28 cellular contexts compared by ENCODE assay signal in genomic region chr10:74835963-74836362, GRCh38.
"Had no signal": no experiment of that assay in that cellular context is flagged by ENCODE, and none has a peak within 500 bp of the region (broad histone marks: within the 10 kb centered on the region; RNA-seq: fewer than 3 reads in every experiment).

No MANE protein-coding gene starts in this region.

- H3K27ac Mint-ChIP-seq: endodermal cell, nephron progenitor cell had no signal

- H3K27ac ChIP-seq: epithelial cell of prostate, lower lobe of right lung, prostate gland, thyroid gland, vagina had no signal

- H3K36me3 ChIP-seq: gastrocnemius medialis, lower lobe of right lung, prostate gland, sigmoid colon, stomach, thyroid gland, vagina had no signal

- H3K4me3 Mint-ChIP-seq: endodermal cell; immature natural killer cell; nephron progenitor cell; stimulated activated effector memory CD8-positive, alpha-beta T cell treated with anti-CD3 and anti-CD28 coated beads, Interleukin-12 subunit alpha, Interleukin-12 subunit beta, amount 100 ng/mL, for 72 hours had no signal

- ATAC-seq: esophagus mucosa; gastrocnemius medialis; left colon; lower lobe of right lung; naive thymus-derived CD8-positive, alpha-beta T cell; right cardiac atrium; stimulated activated effector memory CD8-positive, alpha-beta T cell treated with anti-CD3 and anti-CD28 coated beads, Interleukin-12 subunit alpha, Interleukin-12 subunit beta, amount 100 ng/mL, for 72 hours had no signal

- H3K9me3 ChIP-seq: gastrocnemius medialis, left ventricle myocardium inferior, lower lobe of right lung, prostate gland, sigmoid colon, stomach, thyroid gland, vagina had no signal

- H3K27me3 Mint-ChIP-seq: naive thymus-derived CD8-positive, alpha-beta T cell had no signal

- H3K9me3 Mint-ChIP-seq: immature natural killer cell; naive thymus-derived CD8-positive, alpha-beta T cell; stimulated activated effector memory CD8-positive, alpha-beta T cell treated with anti-CD3 and anti-CD28 coated beads, Interleukin-12 subunit alpha, Interleukin-12 subunit beta, amount 100 ng/mL, for 72 hours had no signal

- DNase-seq: cortex of kidney; effector CD8-positive, alpha-beta T cell; endodermal cell; foreskin fibroblast; gastrocnemius medialis; hypothalamus; immature natural killer cell; islet precursor cell; kidney glomerular epithelial cell; left colon; left ventricle myocardium inferior; lower lobe of right lung; naive thymus-derived CD8-positive, alpha-beta T cell; nephron progenitor cell; nucleus accumbens; right cardiac atrium; sigmoid colon; stimulated activated CD4-positive, alpha-beta T cell treated with anti-CD3 and anti-CD28 coated beads, Interleukin-2, amount 100 ng/mL, for 24 hours; stimulated activated CD4-positive, alpha-beta T cell treated with anti-CD3 and anti-CD28 coated beads, Interleukin-4, amount 100 ng/mL, for 24 hours; stimulated activated naive CD4-positive, alpha-beta T cell treated with Interleukin-2 at 50 U/mL for 16 hours; stomach; thyroid gland; trophoblast cell had no signal

- H3K4me3 ChIP-seq: gastrocnemius medialis, left ventricle myocardium inferior, lower lobe of right lung, prostate gland, sigmoid colon, stomach, thyroid gland, vagina had no signal

- H3K27me3 ChIP-seq: gastrocnemius medialis, sigmoid colon, stomach, thyroid gland, vagina had no signal
